8 cellular contexts compared by ENCODE assay signal in the genomic region with DNA sequence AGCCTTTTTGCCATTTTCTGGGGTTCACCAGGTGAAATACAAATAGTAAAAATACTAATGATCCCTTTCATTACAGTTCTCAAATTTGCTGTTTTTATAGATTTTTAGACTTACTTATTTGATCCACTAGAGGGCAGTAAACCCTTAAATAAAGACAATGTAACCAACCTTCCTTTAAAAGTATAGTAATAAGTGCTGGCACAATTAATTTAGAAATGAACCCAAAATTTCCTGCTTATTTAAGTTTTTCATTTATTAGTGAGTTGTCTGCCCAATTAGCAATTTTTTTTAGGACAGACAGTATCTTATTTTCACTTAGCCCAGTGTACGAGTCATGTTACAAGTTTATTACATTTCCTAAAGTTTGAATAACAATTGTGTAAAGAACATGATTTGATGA. TPM values are rescaled to one million over a fixed set of nuclear protein-coding genes. Genes with fewer than 3 reads are reported as not detected.
DNase-seq lines count a peak whose midpoint lies in the region; ATAC-seq and TF ChIP-seq lines count a peak whose summit lies in the region.

No MANE protein-coding gene starts in this region.

- POLR2A ChIA-PET in activated CD8-positive, alpha-beta T cell treated with anti-CD3 and anti-CD28 coated beads for 36 hours (lab: Charles Lee), result no interaction called here
- POLR2A ChIA-PET in activated CD8-positive, alpha-beta T cell treated with anti-CD3 and anti-CD28 coated beads, Interleukin-2, amount 10 ng/mL, durations not matched to agents 7 days and 5 days (lab: Charles Lee), result no interaction called here

- peak; percentile 72 for TF ChIP-seq CTCF in activated CD8-positive, alpha-beta T cell treated with anti-CD3 and anti-CD28 coated beads for 36 hours (IDR thresholded peaks at IDR 0.05)
- TF ChIP-seq CTCF in nephron progenitor cell (IDR thresholded peaks at IDR 0.05), result peak; percentile 72

- peaks cover 52% of the 10 kb centered on the region for H3K4me1 Mint-ChIP-seq in activated CD8-positive, alpha-beta T cell treated with anti-CD3 and anti-CD28 coated beads for 36 hours (ENCODE audit: low read depth)
- H3K4me1 Mint-ChIP-seq in activated CD8-positive, alpha-beta T cell treated with anti-CD3 and anti-CD28 coated beads, Interleukin-2, amount 10 ng/mL, durations not matched to agents 7 days and 5 days (ENCODE audit: low read depth), result peaks cover 48% of the 10 kb centered on the region
- peaks cover 49% of the 10 kb centered on the region for H3K4me1 Mint-ChIP-seq in nephron progenitor cell

- intact Hi-C loops in activated CD8-positive, alpha-beta T cell treated with anti-CD3 and anti-CD28 coated beads for 36 hours (cut with micrococcal nuclease), result loop anchor here (5.0 kb wide), 1 partner anchor 91 kb away; no protein-coding TSS in a partner anchor

- H3K27ac Mint-ChIP-seq in activated CD8-positive, alpha-beta T cell treated with anti-CD3 and anti-CD28 coated beads for 36 hours, result no peak overlapping the region
- no peak overlapping the region for H3K27ac Mint-ChIP-seq in activated CD8-positive, alpha-beta T cell treated with anti-CD3 and anti-CD28 coated beads, Interleukin-2, amount 10 ng/mL, durations not matched to agents 7 days and 5 days
- H3K27ac Mint-ChIP-seq in nephron progenitor cell, result no peak overlapping the region
- no peak overlapping the region for H3K27ac Mint-ChIP-seq in activated naive CD4-positive, alpha-beta T cell treated with anti-CD3 and anti-CD28 coated beads, Interleukin-2, amount 50 U/mL, for 72 hours

- ATAC-seq in activated CD8-positive, alpha-beta T cell treated with anti-CD3 and anti-CD28 coated beads for 36 hours, result no peak
- ATAC-seq in activated CD8-positive, alpha-beta T cell treated with anti-CD3 and anti-CD28 coated beads, Interleukin-2, amount 10 ng/mL, durations not matched to agents 7 days and 5 days, result no peak
- ATAC-seq in activated naive CD4-positive, alpha-beta T cell treated with anti-CD3 and anti-CD28 coated beads, Interleukin-2, amount 50 U/mL, for 72 hours, result no peak

- CTCF ChIA-PET in activated CD8-positive, alpha-beta T cell treated with anti-CD3 and anti-CD28 coated beads for 36 hours (lab: Charles Lee), result interaction anchor here (1.0 to 1.4 kb wide), 2 partner anchors 39 to 253 kb away, joined by 4 to 5 read pairs; no protein-coding TSS in a partner anchor
- CTCF ChIA-PET in activated CD8-positive, alpha-beta T cell treated with anti-CD3 and anti-CD28 coated beads, Interleukin-2, amount 10 ng/mL, durations not matched to agents 7 days and 5 days (lab: Charles Lee), result interaction anchor here (0.9 to 2.8 kb wide), 6 partner anchors 19 to 401 kb away, joined by 3 to 15 read pairs (median 4); a partner anchor contains a TSS

- H3K9me3 Mint-ChIP-seq in activated CD8-positive, alpha-beta T cell treated with anti-CD3 and anti-CD28 coated beads for 36 hours, result no peaks in the 10 kb centered on the region
- no peaks in the 10 kb centered on the region for H3K9me3 Mint-ChIP-seq in activated CD8-positive, alpha-beta T cell treated with anti-CD3 and anti-CD28 coated beads, Interleukin-2, amount 10 ng/mL, durations not matched to agents 7 days and 5 days (ENCODE audit: insufficient read depth)
- peaks cover 11% of the 10 kb centered on the region for H3K9me3 Mint-ChIP-seq in nephron progenitor cell
- H3K9me3 Mint-ChIP-seq in activated naive CD4-positive, alpha-beta T cell treated with anti-CD3 and anti-CD28 coated beads, Interleukin-2, amount 50 U/mL, for 72 hours, result peaks cover 0 to under 1% of the 10 kb centered on the region in 2 donors

- no peak for DNase-seq in activated CD8-positive, alpha-beta T cell treated with anti-CD3 and anti-CD28 coated beads for 36 hours
- no peak for DNase-seq in activated CD8-positive, alpha-beta T cell treated with anti-CD3 and anti-CD28 coated beads, Interleukin-2, amount 10 ng/mL, durations not matched to agents 7 days and 5 days
- DNase-seq in NCI-H2227 treated with DMSO at 0.1 percent for 48 hours (lab: John Stamatoyannopoulos, UW) (peak; percentile 35), nephron progenitor cell (no peak), iPS-NIHi11 (ENCODE audit: low spot score) (no peak), mucosa of gallbladder (ENCODE audit: low spot score) (no peak)
- DNase-seq in central memory CD4-positive, alpha-beta T cell, result peak; percentile 36
- no peak for DNase-seq in activated naive CD4-positive, alpha-beta T cell treated with anti-CD3 and anti-CD28 coated beads, Interleukin-2, amount 50 U/mL, for 72 hours (ENCODE audit: low spot score in 2 of 2)

- no peaks in the 10 kb centered on the region for H3K27me3 Mint-ChIP-seq in activated CD8-positive, alpha-beta T cell treated with anti-CD3 and anti-CD28 coated beads for 36 hours
- no peaks in the 10 kb centered on the region for H3K27me3 Mint-ChIP-seq in activated CD8-positive, alpha-beta T cell treated with anti-CD3 and anti-CD28 coated beads, Interleukin-2, amount 10 ng/mL, durations not matched to agents 7 days and 5 days (ENCODE audit: low read depth)
- no peaks in the 10 kb centered on the region for H3K27me3 Mint-ChIP-seq in nephron progenitor cell (ENCODE audit: low read depth, poor library complexity)

- H3K4me3 Mint-ChIP-seq in activated CD8-positive, alpha-beta T cell treated with anti-CD3 and anti-CD28 coated beads for 36 hours, result no peak overlapping the region
- H3K4me3 Mint-ChIP-seq in activated CD8-positive, alpha-beta T cell treated with anti-CD3 and anti-CD28 coated beads, Interleukin-2, amount 10 ng/mL, durations not matched to agents 7 days and 5 days, result no peak overlapping the region
- no peak overlapping the region for H3K4me3 Mint-ChIP-seq in nephron progenitor cell

- H3K36me3 Mint-ChIP-seq in activated CD8-positive, alpha-beta T cell treated with anti-CD3 and anti-CD28 coated beads for 36 hours (ENCODE audit: low read depth), result peaks cover 18% of the 10 kb centered on the region
- peaks cover 6% of the 10 kb centered on the region for H3K36me3 Mint-ChIP-seq in activated CD8-positive, alpha-beta T cell treated with anti-CD3 and anti-CD28 coated beads, Interleukin-2, amount 10 ng/mL, durations not matched to agents 7 days and 5 days (ENCODE audit: low read depth)
- H3K36me3 Mint-ChIP-seq in nephron progenitor cell (ENCODE audit: low read depth), result peaks cover 15% of the 10 kb centered on the region
- H3K36me3 Mint-ChIP-seq in activated naive CD4-positive, alpha-beta T cell treated with anti-CD3 and anti-CD28 coated beads, Interleukin-2, amount 50 U/mL, for 72 hours, result peaks cover 10 to 17% of the 10 kb centered on the region in 2 donors

RNA-seq across cellular contexts. Expression of a gene that starts 4.7 kb away (rescaled TPM):
- total RNA-seq in activated CD8-positive, alpha-beta T cell treated with anti-CD3 and anti-CD28 coated beads for 36 hours, result 10 to 100 TPM; 19.5 to 22.3 TPM
- 10 to 100 TPM; 16.8 to 18.6 TPM for total RNA-seq in activated CD8-positive, alpha-beta T cell treated with anti-CD3 and anti-CD28 coated beads, Interleukin-2, amount 10 ng/mL, durations not matched to agents 7 days and 5 days
- total RNA-seq in mucosa of gallbladder, result 0.78 TPM
- 10 to 100 TPM; 16.2 to 21.4 TPM for total RNA-seq in activated naive CD4-positive, alpha-beta T cell treated with anti-CD3 and anti-CD28 coated beads, Interleukin-2, amount 50 U/mL, for 72 hours

RNA-seq across cellular contexts. Expression of a gene that starts 6.0 kb away (rescaled TPM):
- 10 to 100 TPM; 21.8 to 29.9 TPM for total RNA-seq in activated CD8-positive, alpha-beta T cell treated with anti-CD3 and anti-CD28 coated beads for 36 hours
- total RNA-seq in activated CD8-positive, alpha-beta T cell treated with anti-CD3 and anti-CD28 coated beads, Interleukin-2, amount 10 ng/mL, durations not matched to agents 7 days and 5 days, result 10 to 100 TPM; 17.2 to 18.2 TPM
- total RNA-seq in mucosa of gallbladder, result 48.7 TPM
- total RNA-seq in activated naive CD4-positive, alpha-beta T cell treated with anti-CD3 and anti-CD28 coated beads, Interleukin-2, amount 50 U/mL, for 72 hours, result 10 to 100 TPM; 27.8 to 30.0 TPM

Comparison
In these comparisons a context has a peak if more than half of its experiments do, and no peak if none do; other contexts are left out.
1. DNase-seq: peak in NCI-H2227 treated with DMSO at 0.1 percent for 48 hours (single experiment) and central memory CD4-positive, alpha-beta T cell (single experiment); none in activated CD8-positive, alpha-beta T cell treated with anti-CD3 and anti-CD28 coated beads for 36 hours (single experiment), activated CD8-positive, alpha-beta T cell treated with anti-CD3 and anti-CD28 coated beads, Interleukin-2, amount 10 ng/mL, durations not matched to agents 7 days and 5 days (single experiment), nephron progenitor cell (single experiment), iPS-NIHi11 (single experiment), mucosa of gallbladder (single experiment) and activated naive CD4-positive, alpha-beta T cell treated with anti-CD3 and anti-CD28 coated beads, Interleukin-2, amount 50 U/mL, for 72 hours (0 of 2).